13 cellular contexts compared by ENCODE assay signal in the genomic region with DNA sequence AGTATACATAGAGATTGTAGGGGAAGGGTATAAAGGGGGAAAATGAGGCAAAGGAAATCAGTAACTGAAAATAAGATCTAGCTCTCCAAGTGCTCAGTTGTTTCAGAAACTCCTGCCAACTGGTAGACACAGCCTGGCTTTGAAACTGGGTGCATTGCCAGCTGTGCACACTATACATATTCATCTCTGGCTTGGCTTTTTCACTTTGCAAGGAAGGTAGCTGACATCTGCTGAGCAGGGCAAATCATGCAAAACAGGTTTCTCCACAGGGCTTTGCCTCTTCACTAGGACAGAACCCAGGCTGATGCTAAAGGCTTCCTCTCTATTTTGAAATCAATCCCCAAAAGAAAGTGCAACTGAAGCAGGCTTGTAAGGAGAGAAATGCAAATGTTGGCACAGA.
DNase-seq lines count a peak whose midpoint lies in the region; ATAC-seq and TF ChIP-seq lines count a peak whose summit lies in the region.
"Had no signal": no experiment of that assay in that cellular context is flagged by ENCODE, and none has a peak within 500 bp of the region (broad histone marks: within the 10 kb centered on the region; RNA-seq: fewer than 3 reads in every experiment).

No MANE protein-coding gene starts in this region.

- H3K4me3 ChIP-seq in body of pancreas (no peak overlapping the region), mucosa of descending colon (no peak overlapping the region)

- DNase-seq in MV-4-11 (lab: John Stamatoyannopoulos, UW) = peak; percentile 17
- peak in 3 of 4 donors; percentile 6 to 60 (median 26) for DNase-seq in body of pancreas
- DNase-seq in midbrain (lab: John Stamatoyannopoulos, UW) = no peak
- no peak for DNase-seq in mucosa of descending colon
- no peak for DNase-seq in activated T-cell treated with anti-CD3 and anti-CD28 coated beads, Interleukin-2, amount 50 U/mL, for 4 hours
- DNase-seq: CD8-positive, alpha-beta memory T cell; NCI-H146; stimulated activated CD4-positive, alpha-beta T cell treated with anti-CD3 and anti-CD28 coated beads, Interleukin-4, amount 100 ng/mL, for 1 hour had no signal

- H3K9me3 Mint-ChIP-seq in activated T-cell treated with anti-CD3 and anti-CD28 coated beads, Interleukin-2, amount 50 U/mL, for 4 hours = no peaks in the 10 kb centered on the region
- H3K9me3 Mint-ChIP-seq: CD8-positive, alpha-beta memory T cell; dendritic cell treated with granulocyte-macrophage colony-stimulating factor and Interleukin-4, amounts not matched to agents 40 ng/mL and 50 ng/mL, for 4 days had no signal

- TF ChIP-seq CTCF in body of pancreas (IDR thresholded peaks at IDR 0.05) (no peak), mucosa of descending colon (IDR thresholded peaks at IDR 0.05) (no peak)

- peak; percentile 70 for ATAC-seq in GM18858 (IDR thresholded peaks at IDR 0.05; ENCODE audit: unreplicated experiment)
- peak; percentile 69 for ATAC-seq in GM21526 (IDR thresholded peaks at IDR 0.05; ENCODE audit: low FRiP score, unreplicated experiment)
- ATAC-seq in body of pancreas = no peak
- no peak for ATAC-seq in mucosa of descending colon
- ATAC-seq in HG03520 (IDR thresholded peaks at IDR 0.05; ENCODE audit: unreplicated experiment) = no peak
- no peak for ATAC-seq in activated T-cell treated with anti-CD3 and anti-CD28 coated beads, Interleukin-2, amount 50 U/mL, for 4 hours

- no peaks in the 10 kb centered on the region for H3K36me3 Mint-ChIP-seq in activated T-cell treated with anti-CD3 and anti-CD28 coated beads, Interleukin-2, amount 50 U/mL, for 4 hours (ENCODE audit: insufficient read depth)
- H3K36me3 Mint-ChIP-seq: CD8-positive, alpha-beta memory T cell had no signal

- H3K27me3 Mint-ChIP-seq in activated T-cell treated with anti-CD3 and anti-CD28 coated beads, Interleukin-2, amount 50 U/mL, for 4 hours (ENCODE audit: low read depth) = peaks cover 2% of the 10 kb centered on the region
- H3K27me3 Mint-ChIP-seq: dendritic cell treated with granulocyte-macrophage colony-stimulating factor and Interleukin-4, amounts not matched to agents 40 ng/mL and 50 ng/mL, for 4 days had no signal

- no peak overlapping the region for H3K27ac ChIP-seq in body of pancreas
- H3K27ac ChIP-seq: HL-60 had no signal

- no peaks in the 10 kb centered on the region for H3K27me3 ChIP-seq in body of pancreas

- H3K4me3 Mint-ChIP-seq in activated T-cell treated with anti-CD3 and anti-CD28 coated beads, Interleukin-2, amount 50 U/mL, for 4 hours = no peak overlapping the region
- H3K4me3 Mint-ChIP-seq: CD8-positive, alpha-beta memory T cell; dendritic cell treated with granulocyte-macrophage colony-stimulating factor and Interleukin-4, amounts not matched to agents 40 ng/mL and 50 ng/mL, for 4 days had no signal

- H3K36me3 ChIP-seq in body of pancreas (replicated peaks in 1 of 2; ENCODE audit: insufficient read depth in 1 of 2, low read depth in 2 of 2) (no peaks in the 10 kb centered on the region), mucosa of descending colon (ENCODE audit: low read depth) (no peaks in the 10 kb centered on the region)

- intact Hi-C loops in body of pancreas (cut with DNase I) = no loop called here
- intact Hi-C loops in mucosa of descending colon (cut with DNase I, micrococcal nuclease) = loop anchor here in 1 of 2 donors (10.0 kb wide), 1 partner anchor 129 kb away; no protein-coding TSS in a partner anchor

- no peaks in the 10 kb centered on the region for H3K9me3 ChIP-seq in body of pancreas
- no peaks in the 10 kb centered on the region for H3K9me3 ChIP-seq in mucosa of descending colon

- no peak for TF ChIP-seq POLR2A in body of pancreas (IDR thresholded peaks at IDR 0.05)

- H3K4me1 Mint-ChIP-seq in activated T-cell treated with anti-CD3 and anti-CD28 coated beads, Interleukin-2, amount 50 U/mL, for 4 hours (ENCODE audit: low read depth) = no peaks in the 10 kb centered on the region
- H3K4me1 Mint-ChIP-seq: CD8-positive, alpha-beta memory T cell had no signal

- no peaks in the 10 kb centered on the region for H3K4me1 ChIP-seq in body of pancreas
- H3K4me1 ChIP-seq in mucosa of descending colon (ENCODE audit: low read depth) = no peaks in the 10 kb centered on the region

Comparison
In these comparisons a context has a peak if more than half of its experiments do, and no peak if none do; other contexts are left out.
1. ATAC-seq: peak in GM18858 (single experiment) and GM21526 (single experiment); none in body of pancreas (single experiment), mucosa of descending colon (single experiment), HG03520 (single experiment) and activated T-cell treated with anti-CD3 and anti-CD28 coated beads, Interleukin-2, amount 50 U/mL, for 4 hours (0 of 2).
2. DNase-seq: peak in MV-4-11 (single experiment) and body of pancreas (3 of 4); none in midbrain (single experiment), mucosa of descending colon (0 of 3) and activated T-cell treated with anti-CD3 and anti-CD28 coated beads, Interleukin-2, amount 50 U/mL, for 4 hours (single experiment).